Comparison of ENCODE assay signal across 1 cellular context in genomic region chr17:31074772-31075538, GRCh38.
A peak's percentile ranks its signal among the peaks of the same experiment; 100 is the strongest.
TF ChIP-seq lines count a peak whose summit lies in the region.

No MANE protein-coding gene starts in this region.

TF ChIP-seq in GM23338, 12 proteins besides CTCF, POLR2A, EP300 and RAD21:
- no peak for TF ChIP-seq JUNB (IDR thresholded peaks at IDR 0.05; ENCODE audit: unreplicated experiment)
- TF ChIP-seq ZNF114 (CRISPR knock-in tag; IDR thresholded peaks at IDR 0.05): no peak
- peak; percentile 90 for TF ChIP-seq ZNF462 (CRISPR knock-in tag; IDR thresholded peaks at IDR 0.05)
TF ChIP-seq in GM23338: peak in this region for 1.
